Comparison of ENCODE assay signal across 16 cellular contexts in the genomic region with DNA sequence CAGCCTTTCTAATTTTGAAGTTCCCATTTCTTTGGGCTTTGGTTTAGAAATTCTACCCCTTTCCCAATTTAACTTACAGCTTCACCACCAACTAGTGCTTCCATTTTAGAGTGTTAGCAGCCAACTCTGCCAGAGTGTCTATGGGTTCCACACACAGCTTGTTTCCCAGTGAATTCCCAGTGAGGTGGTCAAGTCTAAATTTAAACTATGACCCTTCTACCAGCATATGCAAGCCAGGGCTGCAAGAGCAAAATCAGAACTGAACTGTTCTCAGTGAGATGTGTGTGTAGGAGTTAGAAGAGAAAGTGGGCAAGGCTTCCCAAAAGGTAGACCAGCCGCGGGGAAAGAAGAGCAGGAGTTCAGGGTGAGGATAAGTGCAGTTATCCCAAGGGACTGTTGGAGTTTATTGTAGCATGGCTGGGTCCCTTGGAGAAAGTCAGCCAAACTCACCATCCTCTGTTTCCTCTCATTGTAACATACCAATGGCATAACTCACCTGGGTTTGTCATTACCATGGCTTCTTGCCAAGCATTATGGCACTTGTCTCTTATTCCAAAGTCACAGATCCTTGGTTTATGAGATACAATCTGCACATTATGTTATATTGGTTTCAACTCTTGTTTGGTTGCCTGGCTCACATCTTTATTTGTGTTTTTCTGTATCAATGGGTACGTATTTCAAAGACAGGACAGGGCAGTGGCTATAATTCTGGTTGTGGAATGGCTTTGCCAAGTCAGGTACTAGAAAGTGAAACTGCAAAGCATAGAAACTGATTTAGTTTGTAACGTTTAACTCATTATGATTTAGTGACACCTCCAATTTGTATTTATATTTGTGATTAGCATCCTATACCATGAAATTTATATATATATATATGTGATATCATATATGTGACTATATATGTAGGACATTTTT.
DNase-seq lines count a peak whose midpoint lies in the region; FAIRE-seq and TF ChIP-seq lines count a peak whose summit lies in the region.
"Had no signal": no experiment of that assay in that cellular context is flagged by ENCODE, and none has a peak within 500 bp of the region (broad histone marks: within the 10 kb centered on the region; RNA-seq: fewer than 3 reads in every experiment).

No MANE protein-coding gene starts in this region.

- no peak overlapping the region for H3K4me3 ChIP-seq in endothelial cell of umbilical vein (replicated peaks in 1 of 3; ENCODE audit: insufficient read depth in 1 of 3, low read depth in 1 of 3, low read length in 3 of 3)
- H3K4me3 ChIP-seq in mesendoderm (ENCODE audit: low read length), result no peak overlapping the region
- H3K4me3 ChIP-seq in kidney (ENCODE audit: low read length in 2 of 2), result no peak overlapping the region
- H3K4me3 ChIP-seq: dorsolateral prefrontal cortex, sigmoid colon, uterus had no signal

- peaks cover 2% of the 10 kb centered on the region for H3K79me1 ChIP-seq in mesendoderm (ENCODE audit: low read length)

- H4K5ac ChIP-seq in mesendoderm (ENCODE audit: low read length), result no peak overlapping the region

- H3K4me2 ChIP-seq in endothelial cell of umbilical vein (ENCODE audit: insufficient read depth, low read length), result peak overlapping the region; percentile 21
- no peak overlapping the region for H3K4me2 ChIP-seq in mesendoderm (ENCODE audit: low read length)

- BruUV-seq in endothelial cell of umbilical vein (replicated peaks; lab: Mats Ljungman, UMichigan), result no TSS peak

- no peaks in the 10 kb centered on the region for H3K9me3 ChIP-seq in endothelial cell of umbilical vein (replicated peaks; ENCODE audit: control insufficient read depth, insufficient read depth, low read length)
- no peaks in the 10 kb centered on the region for H3K9me3 ChIP-seq in kidney (ENCODE audit: control insufficient read depth in 1 of 2, low read length in 2 of 2)
- H3K9me3 ChIP-seq: sigmoid colon, uterus had no signal

- no peak overlapping the region for H3K56ac ChIP-seq in mesendoderm (ENCODE audit: low read length)

- dilution Hi-C loops in endothelial cell of umbilical vein (cut with MboI; ENCODE audit: extremely low pct_ligation_motif_present, low sequenced_read_pairs), result no loop called here

- H3K4me1 ChIP-seq in endothelial cell of umbilical vein (ENCODE audit: control insufficient read depth, extremely low read depth, insufficient read depth, low read length), result peaks cover 6% of the 10 kb centered on the region
- H3K4me1 ChIP-seq in mesendoderm (ENCODE audit: control insufficient read depth, low read depth, low read length), result no peaks in the 10 kb centered on the region
- H3K4me1 ChIP-seq in kidney (ENCODE audit: control insufficient read depth in 1 of 2, insufficient read depth in 1 of 2, low read depth in 1 of 2, low read length in 2 of 2), result peaks cover 0 to 4% of the 10 kb centered on the region in 2 donors
- H3K4me1 ChIP-seq: uterus had no signal

- DNase-seq in ELR (ENCODE audit: low read depth), result peak; percentile 48
- DNase-seq in NCI-H69 (lab: John Stamatoyannopoulos, UW), result peak; percentile 7
- peak; percentile 15 for DNase-seq in endothelial cell of umbilical vein (ENCODE audit: low read depth, low spot score)
- no peak for DNase-seq in mesendoderm
- no peak for DNase-seq in stimulated activated CD4-positive, alpha-beta T cell treated with anti-CD3 and anti-CD28 coated beads, Interleukin-4, amount 100 ng/mL, for 24 hours
- DNase-seq in kidney, result no peak
- no peak for DNase-seq in 8988T
- DNase-seq in amniotic stem cell (lab: John Stamatoyannopoulos, UW), result no peak
- DNase-seq: activated CD4-positive, alpha-beta memory T cell treated with anti-CD3 and anti-CD28 coated beads, Interleukin-2, amount 10 ng/mL, durations not matched to agents 7 days and 5 days; activated naive CD4-positive, alpha-beta T cell treated with anti-CD3 and anti-CD28 coated beads for 36 hours; C1 segment of cervical spinal cord; naive B cell; sigmoid colon; T-cell; uterus had no signal

- no peak overlapping the region for H2AK5ac ChIP-seq in mesendoderm (ENCODE audit: low read length)

- H3K36me3 ChIP-seq in endothelial cell of umbilical vein (ENCODE audit: control insufficient read depth in 2 of 2, extremely low read depth in 1 of 2, insufficient read depth in 2 of 2, low read length in 2 of 2), result no peaks in the 10 kb centered on the region
- H3K36me3 ChIP-seq in mesendoderm (ENCODE audit: control insufficient read depth, insufficient read depth, low read length), result no peaks in the 10 kb centered on the region
- H3K36me3 ChIP-seq in kidney (ENCODE audit: control insufficient read depth in 1 of 2, insufficient read depth in 2 of 2, low read length in 2 of 2), result no peaks in the 10 kb centered on the region
- H3K36me3 ChIP-seq: sigmoid colon, uterus had no signal

- no peak overlapping the region for H2BK15ac ChIP-seq in mesendoderm (replicated peaks; ENCODE audit: low read depth)

- no peak overlapping the region for H3K4ac ChIP-seq in mesendoderm (ENCODE audit: low read depth, low read length)

- no peak overlapping the region for H3K18ac ChIP-seq in mesendoderm (ENCODE audit: low read length)

- H3K79me2 ChIP-seq in endothelial cell of umbilical vein (ENCODE audit: control insufficient read depth, insufficient read depth, low read length) (no peaks in the 10 kb centered on the region), mesendoderm (ENCODE audit: control insufficient read depth, insufficient read depth, low read length) (no peaks in the 10 kb centered on the region)

- H3K9ac ChIP-seq in endothelial cell of umbilical vein (replicated peaks; ENCODE audit: extremely low read depth, insufficient read depth, low read length), result no peak overlapping the region
- H3K9ac ChIP-seq in mesendoderm (ENCODE audit: low read length), result no peak overlapping the region
- H3K9ac ChIP-seq in kidney (ENCODE audit: low read length in 2 of 2), result no peak overlapping the region

- FAIRE-seq in endothelial cell of umbilical vein (lab: Jason Lieb, UNC), result peak; percentile 43
- FAIRE-seq in kidney (lab: Jason Lieb, UNC), result no peak

- TF ChIP-seq CTCF in endothelial cell of umbilical vein (IDR thresholded peaks at IDR 0.05; ENCODE audit: extremely low read depth in 1 of 2, insufficient read depth in 1 of 2, low read depth in 1 of 2, low read length in 2 of 2) (no peak), kidney (IDR thresholded peaks at IDR 0.05; ENCODE audit: borderline replicate concordance, extremely low read depth, insufficient read depth) (no peak)

- no peak overlapping the region for H2BK5ac ChIP-seq in mesendoderm (ENCODE audit: low read length)

- no peak overlapping the region for H4K8ac ChIP-seq in mesendoderm (ENCODE audit: low read depth, low read length)

- H3K27me3 ChIP-seq in endothelial cell of umbilical vein (ENCODE audit: control insufficient read depth in 2 of 2, insufficient read depth in 2 of 2, low read length in 2 of 2) (no peaks in the 10 kb centered on the region), mesendoderm (ENCODE audit: insufficient read depth, low read length, poor library complexity) (no peaks in the 10 kb centered on the region)
- H3K27me3 ChIP-seq: dorsolateral prefrontal cortex, sigmoid colon, uterus had no signal

- intact Hi-C loops in endothelial cell of umbilical vein (cut with micrococcal nuclease), result no loop called here
- intact Hi-C loops in kidney (cut with DNase I), result no loop called here

- H2BK120ac ChIP-seq in mesendoderm (ENCODE audit: low read depth, low read length), result peak overlapping the region; percentile 33

- POLR2A ChIA-PET in endothelial cell of umbilical vein (lab: Charles Lee), result no interaction called here

- WGBS in mesendoderm (ENCODE audit: extremely low coverage, insufficient coverage, low lambda C conversion rate), result no CpG with 5 or more reads among the region's 4 CpGs

- no peak overlapping the region for H3K23ac ChIP-seq in mesendoderm (ENCODE audit: low read length)

- H2AFZ ChIP-seq in endothelial cell of umbilical vein (ENCODE audit: low read depth, low read length), result no peak overlapping the region

- CTCF ChIA-PET in endothelial cell of umbilical vein (lab: Charles Lee), result no interaction called here

- no peaks in the 10 kb centered on the region for H4K20me1 ChIP-seq in endothelial cell of umbilical vein (replicated peaks; ENCODE audit: control insufficient read depth, extremely low read depth, insufficient read depth, low read length)

- H3K27ac ChIP-seq in endothelial cell of umbilical vein (ENCODE audit: insufficient read depth, low read depth, low read length) (no peak overlapping the region), mesendoderm (ENCODE audit: low read depth, low read length) (no peak overlapping the region), kidney (ENCODE audit: low read depth in 2 of 2, low read length in 2 of 2) (no peak overlapping the region)
- H3K27ac ChIP-seq: sigmoid colon, uterus had no signal

- no peak for TF ChIP-seq POLR2A in endothelial cell of umbilical vein (IDR thresholded peaks at IDR 0.05; ENCODE audit: low read depth, low read length)

- no peaks in the 10 kb centered on the region for H3K9me1 ChIP-seq in endothelial cell of umbilical vein (replicated peaks; ENCODE audit: control insufficient read depth, extremely low read depth, insufficient read depth, low read length)

TF ChIP-seq in endothelial cell of umbilical vein, 7 proteins besides CTCF, POLR2A, EP300 and RAD21:
- TF ChIP-seq POLR2AphosphoS5 (IDR thresholded peaks at IDR 0.05; ENCODE audit: insufficient read depth, low read depth, low read length) (no peak), FOS (IDR thresholded peaks at IDR 0.05; ENCODE audit: borderline replicate concordance, insufficient read depth, low read length) (peak; percentile 19), EZH2 (IDR thresholded peaks at IDR 0.05; ENCODE audit: borderline replicate concordance, low read depth, low read length, severe bottlenecking) (no peak), GATA2 (IDR thresholded peaks at IDR 0.05; ENCODE audit: insufficient read depth, insufficient read length, low read depth, low read length) (peak; percentile 10), JUN (IDR thresholded peaks at IDR 0.05; ENCODE audit: borderline replicate concordance, insufficient read depth, insufficient read length, low read depth) (no peak), MYC (IDR thresholded peaks at IDR 0.05; ENCODE audit: low read depth, low read length) (no peak)
- TF ChIP-seq, protein P1, sequence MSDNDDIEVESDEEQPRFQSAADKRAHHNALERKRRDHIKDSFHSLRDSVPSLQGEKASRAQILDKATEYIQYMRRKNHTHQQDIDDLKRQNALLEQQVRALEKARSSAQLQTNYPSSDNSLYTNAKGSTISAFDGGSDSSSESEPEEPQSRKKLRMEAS (IDR thresholded peaks at IDR 0.05; ENCODE audit: insufficient read depth, insufficient read length), result no peak

Comparison
In these comparisons a context has a peak if more than half of its experiments do, and no peak if none do; other contexts are left out.
1. DNase-seq: peak in ELR (single experiment), NCI-H69 (single experiment) and endothelial cell of umbilical vein (single experiment); none in mesendoderm (single experiment), stimulated activated CD4-positive, alpha-beta T cell treated with anti-CD3 and anti-CD28 coated beads, Interleukin-4, amount 100 ng/mL, for 24 hours (single experiment), kidney (single experiment), 8988T (single experiment) and amniotic stem cell (single experiment).